Comparison of ENCODE assay signal across 16 cellular contexts in genomic region chr13:28357247-28357825, GRCh38.
A peak's percentile ranks its signal among the peaks of the same experiment; 100 is the strongest.
DNase-seq lines count a peak whose midpoint lies in the region; ATAC-seq and TF ChIP-seq lines count a peak whose summit lies in the region.
"Had no signal": no experiment of that assay in that cellular context is flagged by ENCODE, and none has a peak within 500 bp of the region (broad histone marks: within the 10 kb centered on the region; RNA-seq: fewer than 3 reads in every experiment).

No MANE protein-coding gene starts in this region.

- CTCF ChIA-PET in HEK293T (lab: Yijun Ruan, JAX), result no interaction called here

- POLR2A ChIA-PET in HEK293T (lab: Yijun Ruan, JAX), result no interaction called here

- H3K4me3 Mint-ChIP-seq in natural killer cell, result peak overlapping the region; percentile 59

- no peaks in the 10 kb centered on the region for H3K27me3 ChIP-seq in brain microvascular endothelial cell (replicated peaks)

- H3K27ac Mint-ChIP-seq in natural killer cell, result peak overlapping the region; percentile 82 to 84

- H3K4me1 Mint-ChIP-seq in natural killer cell, result peaks cover 34 to 45% of the 10 kb centered on the region in 2 donors

- DNase-seq in EL (peak; percentile 36), HEK293T (ENCODE audit: extremely low spot score) (no peak), brain microvascular endothelial cell (no peak), natural killer cell (no peak), ureter (ENCODE audit: low spot score) (no peak), coronary artery (ENCODE audit: low spot score) (no peak), pons (ENCODE audit: low spot score) (no peak)
- DNase-seq: activated CD8-positive, alpha-beta memory T cell treated with anti-CD3 and anti-CD28 coated beads, Interleukin-2, amount 50 U/mL, for 4 hours; CD4-positive, alpha-beta memory T cell; heart right ventricle; MM.1S; NCI-H2029 treated with DMSO at 0.1 percent for 48 hours; NCI-H526 treated with DMSO at 0.1 percent for 48 hours; stimulated activated CD4-positive, alpha-beta T cell treated with anti-CD3 and anti-CD28 coated beads, Interleukin-12 subunit alpha, Interleukin-12 subunit beta, amount 100 ng/mL, for 4 hours; WERI-Rb-1 had no signal

- H3K27ac ChIP-seq in brain microvascular endothelial cell (peak overlapping the region; percentile 97), coronary artery (no peak overlapping the region)
- H3K27ac ChIP-seq: WERI-Rb-1 had no signal

- no peak for ATAC-seq in natural killer cell
- ATAC-seq in GM18505 (IDR thresholded peaks at IDR 0.05; ENCODE audit: unreplicated experiment), result no peak

- TF ChIP-seq POLR2A in GM18505 (IDR thresholded peaks at IDR 0.05; ENCODE audit: borderline replicate concordance, extremely low read depth, insufficient read depth, insufficient read length), result no peak

- H3K9me3 Mint-ChIP-seq in natural killer cell, result no peaks in the 10 kb centered on the region

- H3K36me3 Mint-ChIP-seq in natural killer cell, result no peaks in the 10 kb centered on the region
- H3K36me3 Mint-ChIP-seq: CD4-positive, alpha-beta memory T cell had no signal

- no peak overlapping the region for H3K4me3 ChIP-seq in brain microvascular endothelial cell (ENCODE audit: low read depth, low read length)
- no peak overlapping the region for H3K4me3 ChIP-seq in coronary artery
- H3K4me3 ChIP-seq: heart right ventricle had no signal

- no peaks in the 10 kb centered on the region for H3K36me3 ChIP-seq in brain microvascular endothelial cell (replicated peaks)
- H3K36me3 ChIP-seq: WERI-Rb-1 had no signal

- in situ Hi-C loops in brain microvascular endothelial cell (cut with HindIII; ENCODE audit: low pct_ligation_motif_present, low sequenced_read_pairs), result no loop called here

- intact Hi-C loops in natural killer cell (cut with micrococcal nuclease), result no loop called here

- TF ChIP-seq CTCF in brain microvascular endothelial cell (IDR thresholded peaks at IDR 0.05; ENCODE audit: low read depth, low read length, missing control alignments), result no peak
- TF ChIP-seq CTCF in natural killer cell (IDR thresholded peaks at IDR 0.05), result no peak
- TF ChIP-seq CTCF in coronary artery (IDR thresholded peaks at IDR 0.05), result no peak

- no peaks in the 10 kb centered on the region for H3K27me3 Mint-ChIP-seq in natural killer cell (ENCODE audit: low read depth in 2 of 2)
- H3K27me3 Mint-ChIP-seq: CD4-positive, alpha-beta memory T cell had no signal

TF ChIP-seq in HEK293T, 16 proteins besides CTCF, POLR2A, EP300 and RAD21:
- TF ChIP-seq PKNOX1 (IDR thresholded peaks at IDR 0.05) (peak; percentile 48), SP1 (IDR thresholded peaks at IDR 0.05) (no peak)
